ENCODE assay signal across 16 cellular contexts in genomic region chr14:52020866-52021717, GRCh38. TPM values are rescaled to one million over a fixed set of nuclear protein-coding genes. Genes with fewer than 3 reads are reported as not detected.
A peak's percentile ranks its signal among the peaks of the same experiment; 100 is the strongest.
DNase-seq lines count a peak whose midpoint lies in the region; ATAC-seq, FAIRE-seq and TF ChIP-seq lines count a peak whose summit lies in the region.
"Had no signal": no experiment of that assay in that cellular context is flagged by ENCODE, and none has a peak within 500 bp of the region (broad histone marks: within the 10 kb centered on the region; RNA-seq: fewer than 3 reads in every experiment).

No MANE protein-coding gene starts in this region.

- H3K9me3 Mint-ChIP-seq in activated CD4-positive, alpha-beta T cell treated with anti-CD3 and anti-CD28 coated beads, Interleukin-2, amount 10 ng/mL, durations not matched to agents 7 days and 5 days = peaks cover 12% of the 10 kb centered on the region
- H3K9me3 Mint-ChIP-seq in T-cell = peaks cover 0 to 10% (median 8%) of the 10 kb centered on the region in 3 donors
- peaks cover 0 to 5% (median 0%) of the 10 kb centered on the region in 5 donors for H3K9me3 Mint-ChIP-seq in CD8-positive, alpha-beta memory T cell

- POLR2A ChIA-PET in activated CD4-positive, alpha-beta T cell treated with anti-CD3 and anti-CD28 coated beads, Interleukin-2, amount 10 ng/mL, durations not matched to agents 7 days and 5 days (lab: Charles Lee) = no interaction called here
- POLR2A ChIA-PET in T-cell (lab: Charles Lee) = interaction anchor here in 1 of 2 donors (0.6 kb wide), 1 partner anchor 767 kb away, joined by 6 read pairs; no protein-coding TSS in a partner anchor
- POLR2A ChIA-PET in CD8-positive, alpha-beta memory T cell (lab: Charles Lee) = no interaction called here

- 45 to 51% (median 50%) methylated on average over 7 of the region's 7 CpGs for WGBS in small intestine, 3 donors

- FAIRE-seq in small intestine (lab: Jason Lieb, UNC) = no peak
- FAIRE-seq: A204.1, HepG2, keratinocyte had no signal

- peaks cover 5% of the 10 kb centered on the region for H3K27me3 Mint-ChIP-seq in activated CD4-positive, alpha-beta T cell treated with anti-CD3 and anti-CD28 coated beads, Interleukin-2, amount 10 ng/mL, durations not matched to agents 7 days and 5 days
- H3K27me3 Mint-ChIP-seq in T-cell = peaks cover 2 to 4% of the 10 kb centered on the region in 2 donors
- peaks cover 0 to 8% of the 10 kb centered on the region in 2 donors for H3K27me3 Mint-ChIP-seq in CD8-positive, alpha-beta memory T cell

- no peaks in the 10 kb centered on the region for H3K36me3 ChIP-seq in small intestine (ENCODE audit: control insufficient read depth in 2 of 2, insufficient read depth in 2 of 2, low read length in 2 of 2)
- no peaks in the 10 kb centered on the region for H3K36me3 ChIP-seq in CD8-positive, alpha-beta memory T cell (ENCODE audit: insufficient read depth, low read length)

- peak overlapping the region; percentile 73 for H3K27ac Mint-ChIP-seq in activated CD4-positive, alpha-beta T cell treated with anti-CD3 and anti-CD28 coated beads, Interleukin-2, amount 10 ng/mL, durations not matched to agents 7 days and 5 days
- peak overlapping the region; percentile 9 to 65 for H3K27ac Mint-ChIP-seq in T-cell
- H3K27ac Mint-ChIP-seq in CD8-positive, alpha-beta memory T cell = no peak overlapping the region

- peak in 3 of 4 experiments; percentile 46 to 56 (median 52) for ATAC-seq in T-cell (replicated peaks in 1 of 4)
- ATAC-seq: HepG2 had no signal

- no peak for TF ChIP-seq CTCF in fibroblast of pulmonary artery (IDR thresholded peaks at IDR 0.05; ENCODE audit: low read length, missing control alignments)

- no peak overlapping the region for H3K27ac ChIP-seq in small intestine (ENCODE audit: low read depth in 1 of 2, low read length in 1 of 2)
- no peak overlapping the region for H3K27ac ChIP-seq in CD8-positive, alpha-beta memory T cell (ENCODE audit: low read depth, low read length)

- CTCF ChIA-PET in activated CD4-positive, alpha-beta T cell treated with anti-CD3 and anti-CD28 coated beads, Interleukin-2, amount 10 ng/mL, durations not matched to agents 7 days and 5 days (lab: Charles Lee) = interaction anchor here (1.3 kb wide), 1 partner anchor 23 kb away, joined by 4 read pairs; no protein-coding TSS in a partner anchor
- CTCF ChIA-PET in T-cell (lab: Charles Lee) = interaction anchor here (0.6 to 0.7 kb wide), 3 partner anchors 299 to 721 kb away, joined by 3 read pairs; no protein-coding TSS in a partner anchor
- CTCF ChIA-PET in CD8-positive, alpha-beta memory T cell (lab: Charles Lee) = no interaction called here

- no peaks in the 10 kb centered on the region for H3K9me3 ChIP-seq in small intestine (ENCODE audit: control insufficient read depth, low read depth)
- no peaks in the 10 kb centered on the region for H3K9me3 ChIP-seq in CD8-positive, alpha-beta memory T cell (ENCODE audit: low read length)

- H3K4me3 ChIP-seq in fibroblast of pulmonary artery (replicated peaks; ENCODE audit: low read depth, low read length) = no peak overlapping the region
- no peak overlapping the region for H3K4me3 ChIP-seq in small intestine (ENCODE audit: low read depth in 1 of 2, low read length in 2 of 2)
- H3K4me3 ChIP-seq in CD8-positive, alpha-beta memory T cell (ENCODE audit: low read length) = no peak overlapping the region
- H3K4me3 ChIP-seq: skin epidermis had no signal

- no peak overlapping the region for H3K4me3 Mint-ChIP-seq in activated CD4-positive, alpha-beta T cell treated with anti-CD3 and anti-CD28 coated beads, Interleukin-2, amount 10 ng/mL, durations not matched to agents 7 days and 5 days
- peak overlapping the region in 1 of 3 donors; percentile 21 for H3K4me3 Mint-ChIP-seq in T-cell
- no peak overlapping the region for H3K4me3 Mint-ChIP-seq in CD8-positive, alpha-beta memory T cell

- no peak for DNase-seq in activated CD4-positive, alpha-beta T cell treated with anti-CD3 and anti-CD28 coated beads, Interleukin-2, amount 10 ng/mL, durations not matched to agents 7 days and 5 days
- DNase-seq in activated CD4-positive, alpha-beta T cell treated with anti-CD3 and anti-CD28 coated beads for 4 hours = no peak
- DNase-seq in T-cell (no peak), fibroblast of pulmonary artery (ENCODE audit: low read depth) (peak; percentile 74), small intestine (peak; percentile 14), anterior cingulate cortex (lab: John Stamatoyannopoulos, UW) (no peak), HCEC 1CT (no peak)
- DNase-seq in CD8-positive, alpha-beta memory T cell = no peak
- DNase-seq: activated gamma-delta T cell treated with Interleukin-2 at 50 U/mL for 16 hours, Calu3, NCI-H1694 treated with DMSO at 0.1 percent for 48 hours, NCI-H748 treated with DMSO at 0.1 percent for 48 hours had no signal

- H3K4me1 Mint-ChIP-seq in activated CD4-positive, alpha-beta T cell treated with anti-CD3 and anti-CD28 coated beads, Interleukin-2, amount 10 ng/mL, durations not matched to agents 7 days and 5 days = peaks cover 35% of the 10 kb centered on the region
- H3K4me1 Mint-ChIP-seq in T-cell = peaks cover 23 to 36% (median 25%) of the 10 kb centered on the region in 3 donors
- H3K4me1 Mint-ChIP-seq in CD8-positive, alpha-beta memory T cell = peaks cover 0 to 7% (median 4%) of the 10 kb centered on the region in 3 donors

- H3K27me3 ChIP-seq in small intestine (ENCODE audit: control insufficient read depth in 2 of 2, insufficient read depth in 2 of 2, low read length in 2 of 2) = no peaks in the 10 kb centered on the region
- H3K27me3 ChIP-seq in CD8-positive, alpha-beta memory T cell (ENCODE audit: insufficient read depth, low read length, poor library complexity, severe bottlenecking) = no peaks in the 10 kb centered on the region

- H3K36me3 Mint-ChIP-seq in activated CD4-positive, alpha-beta T cell treated with anti-CD3 and anti-CD28 coated beads, Interleukin-2, amount 10 ng/mL, durations not matched to agents 7 days and 5 days (ENCODE audit: low read depth) = peaks cover 6% of the 10 kb centered on the region
- H3K36me3 Mint-ChIP-seq in T-cell = no peaks in the 10 kb centered on the region
- no peaks in the 10 kb centered on the region for H3K36me3 Mint-ChIP-seq in CD8-positive, alpha-beta memory T cell

- H3K4me1 ChIP-seq in small intestine (ENCODE audit: control insufficient read depth in 2 of 2, insufficient read depth in 1 of 2, low read depth in 1 of 2, low read length in 1 of 2) = peaks cover 10 to 11% of the 10 kb centered on the region in 2 donors
- H3K4me1 ChIP-seq in CD8-positive, alpha-beta memory T cell (ENCODE audit: insufficient read depth, low read length) = peaks cover 7% of the 10 kb centered on the region

RNA-seq across cellular contexts. Expression of gene RTRAF, which starts 31.7 kb away (rescaled TPM):
- total RNA-seq in activated CD4-positive, alpha-beta T cell treated with anti-CD3 and anti-CD28 coated beads, Interleukin-2, amount 10 ng/mL, durations not matched to agents 7 days and 5 days = 100 to 1,000 TPM; 194 to 217 TPM
- 100 to 1,000 TPM in 4 of 5 donors, 10 to 100 TPM in 1; 97.4 to 139 (median 110) TPM for total RNA-seq in T-cell
- polyA plus RNA-seq in small intestine = 100 to 1,000 TPM in 2 of 3 donors, 10 to 100 TPM in 1; 98.1 to 134 (median 121) TPM
- 100 to 1,000 TPM; 204 to 217 TPM for total RNA-seq in CD8-positive, alpha-beta memory T cell
- polyA plus RNA-seq in CD8-positive, alpha-beta memory T cell = 210 TPM

RNA-seq across cellular contexts. Expression of gene NID2, which starts 47.8 kb away (rescaled TPM):
- under 1 TPM; 0.30 to 0.33 TPM for total RNA-seq in activated CD4-positive, alpha-beta T cell treated with anti-CD3 and anti-CD28 coated beads, Interleukin-2, amount 10 ng/mL, durations not matched to agents 7 days and 5 days
- 1 to 10 TPM in 1 of 5 donors, under 1 TPM in 4; 0.38 to 1.1 (median 0.89) TPM for total RNA-seq in T-cell
- 1 to 10 TPM; 2.2 to 4.9 (median 2.3) TPM for polyA plus RNA-seq in small intestine
- not detected for total RNA-seq in CD8-positive, alpha-beta memory T cell
- polyA plus RNA-seq in CD8-positive, alpha-beta memory T cell = 0.30 TPM
- total RNA-seq: Calu3, HepG2 had no signal

Comparison
In these comparisons a context has a peak if more than half of its experiments do, and no peak if none do; other contexts are left out.
1. DNase-seq: peak in fibroblast of pulmonary artery (single experiment) and small intestine (single experiment); none in activated CD4-positive, alpha-beta T cell treated with anti-CD3 and anti-CD28 coated beads, Interleukin-2, amount 10 ng/mL, durations not matched to agents 7 days and 5 days (single experiment), activated CD4-positive, alpha-beta T cell treated with anti-CD3 and anti-CD28 coated beads for 4 hours (0 of 2), T-cell (0 of 34), anterior cingulate cortex (0 of 58), CD8-positive, alpha-beta memory T cell (0 of 5) and HCEC 1CT (single experiment).
2. H3K27ac Mint-ChIP-seq: peak in activated CD4-positive, alpha-beta T cell treated with anti-CD3 and anti-CD28 coated beads, Interleukin-2, amount 10 ng/mL, durations not matched to agents 7 days and 5 days (single experiment) and T-cell (2 of 2); none in CD8-positive, alpha-beta memory T cell (0 of 8).